14 cellular contexts compared by ENCODE assay signal in genomic region chr2:23536326-23536725, GRCh38.
"Had no signal": no experiment of that assay in that cellular context is flagged by ENCODE, and none has a peak within 500 bp of the region (broad histone marks: within the 10 kb centered on the region; RNA-seq: fewer than 3 reads in every experiment).

No MANE protein-coding gene starts in this region.

- H3K4me1 ChIP-seq: ascending aorta, colonic mucosa had no signal

- H3K4me3 Mint-ChIP-seq: activated CD8-positive, alpha-beta T cell treated with anti-CD3 and anti-CD28 coated beads for 36 hours had no signal

- ATAC-seq: activated CD8-positive, alpha-beta T cell treated with anti-CD3 and anti-CD28 coated beads for 36 hours; foreskin keratinocyte; heart left ventricle; naive thymus-derived CD4-positive, alpha-beta T cell had no signal

- H3K4me3 ChIP-seq: ascending aorta, colonic mucosa, heart left ventricle, sigmoid colon, suprapubic skin had no signal

- H3K27ac Mint-ChIP-seq: activated CD8-positive, alpha-beta T cell treated with anti-CD3 and anti-CD28 coated beads for 36 hours had no signal

- H3K27me3 Mint-ChIP-seq: activated CD8-positive, alpha-beta T cell treated with anti-CD3 and anti-CD28 coated beads for 36 hours; naive thymus-derived CD4-positive, alpha-beta T cell had no signal

- DNase-seq: activated CD4-positive, CD25-positive, alpha-beta regulatory T cell treated with anti-CD3 and anti-CD28 coated beads, Interleukin-2, amount 50 U/mL, for 72 hours; activated CD8-positive, alpha-beta memory T cell treated with anti-CD3 and anti-CD28 coated beads, Interleukin-2, amount 50 U/mL, for 48 hours; activated CD8-positive, alpha-beta T cell treated with anti-CD3 and anti-CD28 coated beads for 36 hours; activated naive CD4-positive, alpha-beta T cell; caudate nucleus; colonic mucosa; heart left ventricle; naive thymus-derived CD4-positive, alpha-beta T cell; sigmoid colon; stimulated activated CD4-positive, alpha-beta T cell treated with anti-CD3 and anti-CD28 coated beads, Interleukin-12 subunit alpha, Interleukin-12 subunit beta, amount 100 ng/mL, for 4 hours; stimulated activated naive CD4-positive, alpha-beta T cell treated with Interleukin-2 at 50 U/mL for 16 hours had no signal

- H3K27me3 ChIP-seq: ascending aorta, colonic mucosa, heart left ventricle, sigmoid colon, suprapubic skin had no signal

- H3K9me3 ChIP-seq: ascending aorta, colonic mucosa, heart left ventricle, sigmoid colon, suprapubic skin had no signal

- H3K36me3 ChIP-seq: ascending aorta, colonic mucosa, heart left ventricle, sigmoid colon, suprapubic skin had no signal

- H3K27ac ChIP-seq: ascending aorta, colonic mucosa, foreskin keratinocyte, heart left ventricle, suprapubic skin had no signal

- H3K9me3 Mint-ChIP-seq: activated CD8-positive, alpha-beta T cell treated with anti-CD3 and anti-CD28 coated beads for 36 hours; naive thymus-derived CD4-positive, alpha-beta T cell had no signal
